12 cellular contexts compared by ENCODE assay signal in the genomic region with DNA sequence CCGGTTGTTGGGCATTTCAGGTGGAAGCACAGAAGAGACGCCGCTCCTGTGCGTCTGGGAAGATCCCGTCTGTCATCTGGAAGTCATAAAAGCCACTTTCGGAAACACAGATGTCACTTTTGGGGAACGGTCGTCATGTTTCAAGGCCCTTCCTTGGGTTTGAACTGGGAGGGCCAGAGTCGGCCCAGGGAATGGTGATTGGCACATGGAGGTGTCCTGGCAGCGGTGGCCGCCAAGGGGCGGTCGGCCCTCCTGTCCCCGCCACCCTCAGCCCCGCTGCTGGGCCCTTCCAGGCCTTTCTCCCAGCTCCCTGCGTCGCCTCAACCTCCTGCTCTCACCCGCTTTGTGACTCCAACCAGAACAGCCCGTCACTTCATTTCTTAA.
DNase-seq lines count a peak whose midpoint lies in the region; ATAC-seq, FAIRE-seq and TF ChIP-seq lines count a peak whose summit lies in the region.
"Had no signal": no experiment of that assay in that cellular context is flagged by ENCODE, and none has a peak within 500 bp of the region (broad histone marks: within the 10 kb centered on the region; RNA-seq: fewer than 3 reads in every experiment).

No MANE protein-coding gene starts in this region.

- DNase-seq in HepG2 (ENCODE audit: low spot score) (peak; percentile 23), right lobe of liver (no peak), HFFc6 (no peak), WTC11 (ENCODE audit: low spot score) (peak; percentile 22), EL (no peak), nucleus accumbens (lab: John Stamatoyannopoulos, UW) (no peak), Calu3 (no peak)
- DNase-seq: NCI-H2171 had no signal

- H3K27ac Mint-ChIP-seq in HFFc6, result no peak overlapping the region
- no peak overlapping the region for H3K27ac Mint-ChIP-seq in WTC11
- H3K27ac Mint-ChIP-seq in Calu3 (ENCODE audit: unreplicated experiment), result no peak overlapping the region

- H3K27me3 ChIP-seq in HepG2 (ENCODE audit: control insufficient read depth in 1 of 2, insufficient read depth in 2 of 2, low read length in 2 of 2) (peaks cover 2 to 16% of the 10 kb centered on the region in 2 experiments; a peak in 3 of 5 replicates), right lobe of liver (no peaks in the 10 kb centered on the region)
- H3K27me3 ChIP-seq: BLaER1 had no signal

- POLR2A ChIA-PET in HepG2 (lab: Yijun Ruan, JAX), result interaction anchor here (1.0 to 1.7 kb wide), 9 partner anchors 15 to 292 kb away, joined by 3 to 26 read pairs (median 6); a partner anchor contains a TSS
- POLR2A ChIA-PET in WTC11 (lab: Charles Lee), result interaction anchor here (1.0 kb wide), 1 partner anchor 161 kb away, joined by 9 read pairs; no protein-coding TSS in a partner anchor

- peak; percentile 60 for TF ChIP-seq CTCF in HepG2 (CRISPR knock-in tag; IDR thresholded peaks at IDR 0.05)
- TF ChIP-seq CTCF in right lobe of liver (IDR thresholded peaks at IDR 0.05), result no peak
- no peak for TF ChIP-seq CTCF in HFFc6 (IDR thresholded peaks at IDR 0.05)
- no peak for TF ChIP-seq CTCF in WTC11 (IDR thresholded peaks at IDR 0.05)
- no peak for TF ChIP-seq CTCF in Calu3 (IDR thresholded peaks at IDR 0.05; ENCODE audit: unreplicated experiment)

- H2AFZ ChIP-seq in HepG2 (ENCODE audit: low read length), result peak overlapping the region; percentile 93

- ATAC-seq in HepG2 (peak; percentile 96), right lobe of liver (no peak), WTC11 (peak; percentile 49), GM18873 (IDR thresholded peaks at IDR 0.05; ENCODE audit: low FRiP score, unreplicated experiment) (no peak)

- TF ChIP-seq RAD21 in HepG2 (CRISPR knock-in tag; IDR thresholded peaks at IDR 0.05), result no peak

- FAIRE-seq in HepG2 (lab: Jason Lieb, UNC), result no peak

- no peak for TF ChIP-seq POLR2A in HepG2 (IDR thresholded peaks at IDR 0.05; ENCODE audit: insufficient read depth in 1 of 2, low read depth in 2 of 2, low read length in 2 of 2)
- TF ChIP-seq POLR2A in right lobe of liver (IDR thresholded peaks at IDR 0.05), result no peak

- no peaks in the 10 kb centered on the region for H3K9me3 ChIP-seq in HepG2 (ENCODE audit: low read length)
- no peaks in the 10 kb centered on the region for H3K9me3 ChIP-seq in right lobe of liver
- H3K9me3 ChIP-seq: BLaER1 had no signal

- no peak for TF ChIP-seq EP300 in HepG2 (IDR thresholded peaks at IDR 0.05; ENCODE audit: low read depth in 2 of 2, low read length in 2 of 2)
- TF ChIP-seq EP300 in HepG2 (CRISPR knock-in tag; IDR thresholded peaks at IDR 0.05; ENCODE audit: borderline replicate concordance), result no peak

- BruUV-seq in HepG2 (replicated peaks; lab: Mats Ljungman, UMichigan) (no TSS peak), Calu3 (replicated peaks; lab: Mats Ljungman, UMichigan) (no TSS peak)

- H3K4me3 ChIP-seq in HepG2 (replicated peaks in 1 of 3; ENCODE audit: insufficient read depth in 1 of 3, low read depth in 2 of 3, low read length in 3 of 3) (peak overlapping the region; percentile 47 to 53 (median 47)), right lobe of liver (no peak overlapping the region)
- H3K4me3 ChIP-seq: BLaER1 had no signal

- H3K36me3 ChIP-seq in HepG2 (replicated peaks in 1 of 2; ENCODE audit: control insufficient read depth in 1 of 2, insufficient read depth in 2 of 2, low read length in 2 of 2) (no peaks in the 10 kb centered on the region), right lobe of liver (no peaks in the 10 kb centered on the region)
- H3K36me3 ChIP-seq: BLaER1 had no signal

- H3K4me2 ChIP-seq in HepG2 (ENCODE audit: low read depth, low read length), result peak overlapping the region; percentile 83
- H3K4me2 ChIP-seq: BLaER1 had no signal

- H3K9me3 Mint-ChIP-seq in HFFc6, result no peaks in the 10 kb centered on the region; the same call in 1 of the 2 replicates
- no peaks in the 10 kb centered on the region for H3K9me3 Mint-ChIP-seq in WTC11
- no peaks in the 10 kb centered on the region for H3K9me3 Mint-ChIP-seq in Calu3 (ENCODE audit: low read depth, unreplicated experiment)
- H3K9me3 Mint-ChIP-seq: CD8-positive, alpha-beta memory T cell had no signal

- intact Hi-C loops in HepG2 (cut with micrococcal nuclease; ENCODE audit: unreplicated experiment), result loop anchor here (5.0 kb wide), 1 partner anchor 141 kb away; a partner anchor contains a TSS
- intact Hi-C loops in right lobe of liver (cut with DNase I), result loop anchor here in 1 of 2 donors (5.0 kb wide), 1 partner anchor 161 kb away; no protein-coding TSS in a partner anchor
- intact Hi-C loops in Calu3 (cut with micrococcal nuclease; ENCODE audit: unreplicated experiment), result loop anchor here (5.0 to 10.0 kb wide), 5 partner anchors 329 to 1681 kb away; no protein-coding TSS in a partner anchor

- H3K27me3 Mint-ChIP-seq in HFFc6 (ENCODE audit: insufficient read depth), result peaks cover 2% of the 10 kb centered on the region; the same call in 1 of the 2 replicates
- H3K27me3 Mint-ChIP-seq in WTC11 (ENCODE audit: low read depth), result no peaks in the 10 kb centered on the region; the same call in 1 of the 2 replicates
- peaks cover 36% of the 10 kb centered on the region for H3K27me3 Mint-ChIP-seq in Calu3 (ENCODE audit: unreplicated experiment)

- no peak overlapping the region for H3K27ac ChIP-seq in HepG2 (ENCODE audit: extremely low read length, insufficient read depth, low read length)
- no peak overlapping the region for H3K27ac ChIP-seq in right lobe of liver
- H3K27ac ChIP-seq: BLaER1, HL-60 had no signal

- peak overlapping the region; percentile 54 for H3K9ac ChIP-seq in HepG2 (ENCODE audit: insufficient read depth, low read depth, low read length)
- H3K9ac ChIP-seq: BLaER1 had no signal

- 21% methylated on average over 18 of the region's 19 CpGs for WGBS in HepG2 (ENCODE audit: low lambda C conversion rate)
- WGBS in right lobe of liver (ENCODE audit: insufficient coverage, low coverage, low lambda C conversion rate, missing lambda C conversion rate), result 66% methylated on average over 17 of the region's 19 CpGs

- H3K4me1 ChIP-seq in HepG2 (ENCODE audit: insufficient read depth, low read length) (peaks cover 9% of the 10 kb centered on the region; the same call in 1 of the 2 replicates), right lobe of liver (no peaks in the 10 kb centered on the region)

- CTCF ChIA-PET in HepG2 (lab: Yijun Ruan, JAX; ENCODE audit: low intra/inter-chr PET ratio, low total read pairs) (interaction anchor here (1.7 to 2.8 kb wide), 5 partner anchors 16 to 1776 kb away, joined by 5 to 57 read pairs (median 10); no protein-coding TSS in a partner anchor), WTC11 (lab: Charles Lee) (interaction anchor here (0.5 to 2.2 kb wide), 62 partner anchors 9 to 1786 kb away, joined by 3 to 96 read pairs (median 5); a partner anchor contains a TSS), Calu3 (lab: Charles Lee) (interaction anchor here (0.6 to 1.4 kb wide), 16 partner anchors 9 to 1778 kb away, joined by 3 to 42 read pairs (median 4); a partner anchor contains a TSS)

- H3K4me1 Mint-ChIP-seq in HFFc6 (ENCODE audit: low read depth) (no peaks in the 10 kb centered on the region), WTC11 (peaks cover 4% of the 10 kb centered on the region; the same call in 1 of the 2 replicates), Calu3 (ENCODE audit: low read depth, unreplicated experiment) (no peaks in the 10 kb centered on the region)

- no peaks in the 10 kb centered on the region for H3K36me3 Mint-ChIP-seq in HFFc6 (ENCODE audit: low read depth)
- no peaks in the 10 kb centered on the region for H3K36me3 Mint-ChIP-seq in WTC11
- H3K36me3 Mint-ChIP-seq in Calu3 (ENCODE audit: insufficient read depth, unreplicated experiment), result no peaks in the 10 kb centered on the region
- H3K36me3 Mint-ChIP-seq: CD8-positive, alpha-beta memory T cell had no signal

- peak overlapping the region; percentile 46 for H3K4me3 Mint-ChIP-seq in HFFc6
- H3K4me3 Mint-ChIP-seq in WTC11, result no peak overlapping the region
- no peak overlapping the region for H3K4me3 Mint-ChIP-seq in Calu3 (ENCODE audit: low read depth, unreplicated experiment)
- H3K4me3 Mint-ChIP-seq: CD8-positive, alpha-beta memory T cell had no signal

- H3K79me2 ChIP-seq in HepG2 (ENCODE audit: insufficient read depth, low read length), result no peaks in the 10 kb centered on the region

- H4K20me1 ChIP-seq in HepG2 (ENCODE audit: insufficient read depth, low read length), result no peaks in the 10 kb centered on the region
- H4K20me1 ChIP-seq: BLaER1 had no signal

- in situ Hi-C loops in HepG2 (cut with HindIII; ENCODE audit: extremely low pct_ligation_motif_present, low pct_unique_long_range_greater_than_20kb), result loop anchor here (5.0 kb wide), 2 partner anchors 161 to 1776 kb away; no protein-coding TSS in a partner anchor

TF ChIP-seq in HepG2, 621 proteins besides CTCF, POLR2A, EP300 and RAD21 (continues in another document):
- TF ChIP-seq, protein P1, sequence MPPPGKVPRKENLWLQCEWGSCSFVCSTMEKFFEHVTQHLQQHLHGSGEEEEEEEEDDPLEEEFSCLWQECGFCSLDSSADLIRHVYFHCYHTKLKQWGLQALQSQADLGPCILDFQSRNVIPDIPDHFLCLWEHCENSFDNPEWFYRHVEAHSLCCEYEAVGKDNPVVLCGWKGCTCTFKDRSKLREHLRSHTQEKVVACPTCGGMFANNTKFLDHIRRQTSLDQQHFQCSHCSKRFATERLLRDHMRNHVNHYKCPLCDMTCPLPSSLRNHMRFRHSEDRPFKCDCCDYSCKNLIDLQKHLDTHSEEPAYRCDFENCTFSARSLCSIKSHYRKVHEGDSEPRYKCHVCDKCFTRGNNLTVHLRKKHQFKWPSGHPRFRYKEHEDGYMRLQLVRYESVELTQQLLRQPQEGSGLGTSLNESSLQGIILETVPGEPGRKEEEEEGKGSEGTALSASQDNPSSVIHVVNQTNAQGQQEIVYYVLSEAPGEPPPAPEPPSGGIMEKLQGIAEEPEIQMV (CRISPR knock-in tag; IDR thresholded peaks at IDR 0.05; ENCODE audit: low read depth), result no peak

TF ChIP-seq in WTC11, 78 proteins besides CTCF, POLR2A, EP300 and RAD21 (continues in another document):
- TF ChIP-seq, protein P2, sequence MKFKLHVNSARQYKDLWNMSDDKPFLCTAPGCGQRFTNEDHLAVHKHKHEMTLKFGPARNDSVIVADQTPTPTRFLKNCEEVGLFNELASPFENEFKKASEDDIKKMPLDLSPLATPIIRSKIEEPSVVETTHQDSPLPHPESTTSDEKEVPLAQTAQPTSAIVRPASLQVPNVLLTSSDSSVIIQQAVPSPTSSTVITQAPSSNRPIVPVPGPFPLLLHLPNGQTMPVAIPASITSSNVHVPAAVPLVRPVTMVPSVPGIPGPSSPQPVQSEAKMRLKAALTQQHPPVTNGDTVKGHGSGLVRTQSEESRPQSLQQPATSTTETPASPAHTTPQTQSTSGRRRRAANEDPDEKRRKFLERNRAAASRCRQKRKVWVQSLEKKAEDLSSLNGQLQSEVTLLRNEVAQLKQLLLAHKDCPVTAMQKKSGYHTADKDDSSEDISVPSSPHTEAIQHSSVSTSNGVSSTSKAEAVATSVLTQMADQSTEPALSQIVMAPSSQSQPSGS (CRISPR knock-in tag; IDR thresholded peaks at IDR 0.05; ENCODE audit: borderline replicate concordance, low read depth), result no peak

Comparison
In these comparisons a context has a peak if more than half of its experiments do, and no peak if none do; other contexts are left out.
1. ATAC-seq: peak in HepG2 (single experiment) and WTC11 (single experiment); none in right lobe of liver (0 of 4) and GM18873 (single experiment).
2. DNase-seq: peak in HepG2 (single experiment) and WTC11 (single experiment); none in right lobe of liver (0 of 3), HFFc6 (single experiment), EL (single experiment), nucleus accumbens (0 of 56) and Calu3 (single experiment).
3. H3K4me3 ChIP-seq: peak in HepG2 (3 of 3); none in right lobe of liver (0 of 3).